Comparison of ENCODE assay signal across 1 cellular context in genomic region chr14:60723218-60724079, GRCh38.
TF ChIP-seq lines count a peak whose summit lies in the region.

No MANE protein-coding gene starts in this region.

TF ChIP-seq in IMR-90, 13 proteins besides CTCF, POLR2A, EP300 and RAD21:
- TF ChIP-seq FOS (IDR thresholded peaks at IDR 0.05; ENCODE audit: low read depth, low read length) = no peak
- 0 out of 2 replicates have a peak, but pooled peaks have one; percentile 57 for TF ChIP-seq CHD1 (IDR thresholded peaks at IDR 0.05; ENCODE audit: low read depth, low read length)
- TF ChIP-seq BHLHE40 (IDR thresholded peaks at IDR 0.05; ENCODE audit: low read depth, low read length) = no peak
